In the genomic region with DNA sequence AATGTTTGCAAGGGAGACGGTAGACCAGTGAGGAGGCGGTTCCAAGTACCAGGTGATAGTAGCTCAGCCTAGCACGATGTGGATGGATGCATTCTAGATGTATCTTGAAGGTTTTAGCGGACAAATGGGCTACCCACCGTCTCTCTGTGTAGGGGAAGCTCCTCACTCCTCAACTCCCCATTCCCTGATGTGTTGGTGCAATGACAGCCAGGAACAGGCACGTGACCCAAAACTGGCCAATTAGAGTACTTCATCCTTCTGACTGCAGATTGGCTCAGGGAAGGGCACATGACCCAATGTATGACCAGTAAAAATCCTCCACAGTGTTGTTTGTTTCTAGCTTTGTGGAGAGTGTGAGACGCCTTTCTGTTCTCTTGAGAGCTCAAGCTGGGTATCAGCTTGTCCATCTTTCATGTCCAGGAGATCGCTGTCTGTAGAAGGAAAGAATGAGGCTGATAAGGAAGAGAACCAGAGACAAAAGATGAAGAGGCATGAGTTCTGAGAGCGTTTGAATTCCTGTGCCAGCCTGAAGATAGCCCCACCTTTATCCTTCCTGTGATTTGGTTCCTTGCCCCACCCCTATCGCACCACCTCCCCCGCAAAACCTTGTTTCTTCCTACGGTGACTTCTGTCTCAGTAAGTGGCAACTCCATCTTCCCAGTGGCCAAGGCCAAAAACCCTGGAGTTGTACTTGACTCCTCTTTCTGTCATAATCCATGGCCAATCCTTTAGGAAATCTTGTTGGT, we compare ENCODE assay signal across 8 cellular contexts. TPM values are rescaled to one million over a fixed set of nuclear protein-coding genes. Genes with fewer than 3 reads are reported as not detected.
DNase-seq lines count a peak whose midpoint lies in the region; ATAC-seq, FAIRE-seq and TF ChIP-seq lines count a peak whose summit lies in the region.

No MANE protein-coding gene starts in this region.

- H3K27me3 ChIP-seq in OCI-LY1 (ENCODE audit: insufficient read depth, low read length), result no peaks in the 10 kb centered on the region

- peak overlapping the region; percentile 62 for H3K4me3 ChIP-seq in OCI-LY1 (ENCODE audit: low read depth, low read length, poor library complexity, severe bottlenecking)

- H3K79me2 ChIP-seq in OCI-LY1 (ENCODE audit: insufficient read depth, low read length), result no peaks in the 10 kb centered on the region

- peaks cover 11% of the 10 kb centered on the region; the same call in 1 of the 2 replicates for H3F3A ChIP-seq in OCI-LY1 (ENCODE audit: insufficient read depth, low read length)

- H3K9me3 Mint-ChIP-seq in activated naive CD4-positive, alpha-beta T cell treated with anti-CD3 and anti-CD28 coated beads, Interleukin-2, amount 10 ng/mL, durations not matched to agents 7 days and 5 days, result no peaks in the 10 kb centered on the region
- no peaks in the 10 kb centered on the region for H3K9me3 Mint-ChIP-seq in natural killer cell treated with Interleukin-12 subunit alpha and Interleukin-12 subunit beta and Interleukin-15 and Interleukin-18, amount 100 ng/mL, for 72 hours
- no peaks in the 10 kb centered on the region for H3K9me3 Mint-ChIP-seq in osteocyte (ENCODE audit: unreplicated experiment)

- CTCF ChIA-PET in activated naive CD4-positive, alpha-beta T cell treated with anti-CD3 and anti-CD28 coated beads, Interleukin-2, amount 10 ng/mL, durations not matched to agents 7 days and 5 days (lab: Charles Lee), result interaction anchor here (0.6 to 2.0 kb wide), 3 partner anchors 9 to 133 kb away, joined by 3 to 5 read pairs (median 4); no protein-coding TSS in a partner anchor

- H3K4me2 ChIP-seq in OCI-LY1 (ENCODE audit: low read length), result peak overlapping the region; percentile 73

- no peak overlapping the region for H3K4me3 Mint-ChIP-seq in activated naive CD4-positive, alpha-beta T cell treated with anti-CD3 and anti-CD28 coated beads, Interleukin-2, amount 10 ng/mL, durations not matched to agents 7 days and 5 days
- H3K4me3 Mint-ChIP-seq in natural killer cell treated with Interleukin-12 subunit alpha and Interleukin-12 subunit beta and Interleukin-15 and Interleukin-18, amount 100 ng/mL, for 72 hours, result no peak overlapping the region
- no peak overlapping the region for H3K4me3 Mint-ChIP-seq in osteocyte (ENCODE audit: unreplicated experiment)

- no peak for TF ChIP-seq CTCF in OCI-LY1 (IDR thresholded peaks at IDR 0.05; ENCODE audit: low read length)
- no peak for TF ChIP-seq CTCF in osteocyte (IDR thresholded peaks at IDR 0.05)

- FAIRE-seq in HTR-8/SVneo (lab: Jason Lieb, UNC), result peak; percentile 81
- FAIRE-seq in frontal cortex (lab: Jason Lieb, UNC), result peak; percentile 92

- peak overlapping the region; percentile 58 for H3K9ac ChIP-seq in OCI-LY1 (ENCODE audit: low read length)

- ATAC-seq in natural killer cell treated with Interleukin-12 subunit alpha and Interleukin-12 subunit beta and Interleukin-15 and Interleukin-18, amount 100 ng/mL, for 72 hours, result no peak
- ATAC-seq in HG02588 (IDR thresholded peaks at IDR 0.05; ENCODE audit: unreplicated experiment), result no peak

- peak; percentile 86 for DNase-seq in HTR-8/SVneo (ENCODE audit: insufficient read length, low spot score)
- DNase-seq in activated naive CD4-positive, alpha-beta T cell treated with anti-CD3 and anti-CD28 coated beads, Interleukin-2, amount 10 ng/mL, durations not matched to agents 7 days and 5 days, result peak; percentile 82
- peak; percentile 82 to 83 for DNase-seq in frontal cortex (ENCODE audit: low spot score in 2 of 2)
- peak; percentile 66 for DNase-seq in natural killer cell treated with Interleukin-12 subunit alpha and Interleukin-12 subunit beta and Interleukin-15 and Interleukin-18, amount 100 ng/mL, for 72 hours (ENCODE audit: low spot score)
- DNase-seq in osteocyte (ENCODE audit: extremely low spot score, unreplicated experiment), result no peak

- H3K4me1 ChIP-seq in OCI-LY1 (ENCODE audit: insufficient read depth, low read length, severe bottlenecking), result peaks cover 52% of the 10 kb centered on the region

- H3K27ac ChIP-seq in OCI-LY1 (ENCODE audit: low read depth, low read length, poor library complexity, severe bottlenecking), result peak overlapping the region; percentile 85

- no peak overlapping the region for H2AFZ ChIP-seq in OCI-LY1 (ENCODE audit: low read length)

- H3K27me3 Mint-ChIP-seq in activated naive CD4-positive, alpha-beta T cell treated with anti-CD3 and anti-CD28 coated beads, Interleukin-2, amount 10 ng/mL, durations not matched to agents 7 days and 5 days, result no peaks in the 10 kb centered on the region
- no peaks in the 10 kb centered on the region for H3K27me3 Mint-ChIP-seq in natural killer cell treated with Interleukin-12 subunit alpha and Interleukin-12 subunit beta and Interleukin-15 and Interleukin-18, amount 100 ng/mL, for 72 hours
- H3K27me3 Mint-ChIP-seq in osteocyte (ENCODE audit: unreplicated experiment), result no peaks in the 10 kb centered on the region

- H3K27ac Mint-ChIP-seq in activated naive CD4-positive, alpha-beta T cell treated with anti-CD3 and anti-CD28 coated beads, Interleukin-2, amount 10 ng/mL, durations not matched to agents 7 days and 5 days, result no peak overlapping the region
- no peak overlapping the region for H3K27ac Mint-ChIP-seq in natural killer cell treated with Interleukin-12 subunit alpha and Interleukin-12 subunit beta and Interleukin-15 and Interleukin-18, amount 100 ng/mL, for 72 hours
- no peak overlapping the region for H3K27ac Mint-ChIP-seq in osteocyte (ENCODE audit: unreplicated experiment)

- no peaks in the 10 kb centered on the region for H4K20me1 ChIP-seq in OCI-LY1 (ENCODE audit: insufficient read depth, low read length)

- TF ChIP-seq POLR2A in GM15510 (IDR thresholded peaks at IDR 0.05; ENCODE audit: borderline replicate concordance, extremely low read depth, insufficient read length), result peak; percentile 57

- H3K9me3 ChIP-seq in OCI-LY1 (ENCODE audit: low read length), result no peaks in the 10 kb centered on the region

- H3K36me3 Mint-ChIP-seq in activated naive CD4-positive, alpha-beta T cell treated with anti-CD3 and anti-CD28 coated beads, Interleukin-2, amount 10 ng/mL, durations not matched to agents 7 days and 5 days, result no peaks in the 10 kb centered on the region
- no peaks in the 10 kb centered on the region for H3K36me3 Mint-ChIP-seq in natural killer cell treated with Interleukin-12 subunit alpha and Interleukin-12 subunit beta and Interleukin-15 and Interleukin-18, amount 100 ng/mL, for 72 hours
- no peaks in the 10 kb centered on the region for H3K36me3 Mint-ChIP-seq in osteocyte (ENCODE audit: unreplicated experiment)

- no peaks in the 10 kb centered on the region for H3K9me2 ChIP-seq in OCI-LY1 (ENCODE audit: low read depth, low read length)

- H3K4me1 Mint-ChIP-seq in activated naive CD4-positive, alpha-beta T cell treated with anti-CD3 and anti-CD28 coated beads, Interleukin-2, amount 10 ng/mL, durations not matched to agents 7 days and 5 days, result peaks cover 20% of the 10 kb centered on the region
- peaks cover 15 to 19% of the 10 kb centered on the region in 2 donors for H3K4me1 Mint-ChIP-seq in natural killer cell treated with Interleukin-12 subunit alpha and Interleukin-12 subunit beta and Interleukin-15 and Interleukin-18, amount 100 ng/mL, for 72 hours (ENCODE audit: low read depth in 2 of 2)
- H3K4me1 Mint-ChIP-seq in osteocyte (ENCODE audit: unreplicated experiment), result peaks cover 17% of the 10 kb centered on the region

- no peaks in the 10 kb centered on the region for H3K36me3 ChIP-seq in OCI-LY1 (ENCODE audit: insufficient read depth, low read length)

RNA-seq across cellular contexts. Expression of a gene that starts 2.3 kb away (rescaled TPM):
- total RNA-seq in frontal cortex (7.7 TPM), osteocyte (6.2 and 6.8 TPM in 2 replicates)
- total RNA-seq in natural killer cell treated with Interleukin-12 subunit alpha and Interleukin-12 subunit beta and Interleukin-15 and Interleukin-18, amount 100 ng/mL, for 72 hours, result 10 to 100 TPM; 10.4 to 11.6 TPM

RNA-seq across cellular contexts. Expression of a gene that starts 16.1 kb away (rescaled TPM):
- total RNA-seq in frontal cortex, result 23.6 TPM
- 10 to 100 TPM; 31.5 to 43.5 TPM for total RNA-seq in natural killer cell treated with Interleukin-12 subunit alpha and Interleukin-12 subunit beta and Interleukin-15 and Interleukin-18, amount 100 ng/mL, for 72 hours
- 8.4 and 10.5 TPM in 2 replicates for total RNA-seq in osteocyte

RNA-seq across cellular contexts. Expression of a gene that starts 18.1 kb away (rescaled TPM):
- 3.7 TPM for total RNA-seq in frontal cortex
- total RNA-seq in natural killer cell treated with Interleukin-12 subunit alpha and Interleukin-12 subunit beta and Interleukin-15 and Interleukin-18, amount 100 ng/mL, for 72 hours, result 100 to 1,000 TPM in 1 of 2 donors, 10 to 100 TPM in 1; 90.2 to 199 TPM
- 13.3 and 15.7 TPM in 2 replicates for total RNA-seq in osteocyte

RNA-seq across cellular contexts. Expression of a gene that starts 29.5 kb away (rescaled TPM):
- total RNA-seq in frontal cortex (23.6 TPM), osteocyte (57.2 and 70.0 TPM in 2 replicates)
- 10 to 100 TPM; 54.6 to 73.0 TPM for total RNA-seq in natural killer cell treated with Interleukin-12 subunit alpha and Interleukin-12 subunit beta and Interleukin-15 and Interleukin-18, amount 100 ng/mL, for 72 hours

RNA-seq across cellular contexts. Expression of a gene that starts 40.0 kb away (rescaled TPM):
- 6.5 TPM for total RNA-seq in frontal cortex
- total RNA-seq in natural killer cell treated with Interleukin-12 subunit alpha and Interleukin-12 subunit beta and Interleukin-15 and Interleukin-18, amount 100 ng/mL, for 72 hours, result 10 to 100 TPM; 16.9 to 42.7 TPM
- total RNA-seq in osteocyte, result 106 and 173 TPM in 2 replicates
